In the genomic region with DNA sequence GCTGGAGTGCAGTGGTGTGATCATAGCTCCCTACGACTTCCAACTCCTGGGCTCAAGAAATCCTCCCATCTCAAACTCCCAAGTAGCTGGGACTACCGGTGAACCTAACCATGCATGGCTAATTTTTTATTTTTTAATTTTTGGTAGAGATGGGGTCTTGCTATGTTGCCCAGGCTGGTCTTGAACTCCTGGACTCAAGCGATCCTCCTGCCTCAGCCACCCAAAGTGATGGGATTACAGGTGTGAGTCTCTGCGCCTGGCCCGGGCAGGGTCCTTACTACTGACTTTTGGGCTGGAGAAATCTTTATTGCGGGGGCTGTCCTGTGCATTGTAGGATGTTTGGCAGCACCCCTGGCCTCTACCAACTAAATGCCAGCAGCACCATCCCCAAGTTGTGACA, we compare ENCODE assay signal across 28 cellular contexts.
"Had no signal": no experiment of that assay in that cellular context is flagged by ENCODE, and none has a peak within 500 bp of the region (broad histone marks: within the 10 kb centered on the region; RNA-seq: fewer than 3 reads in every experiment).

No MANE protein-coding gene starts in this region.

- H3K9me3 Mint-ChIP-seq: natural killer cell; nephron; neural progenitor cell; stimulated activated naive B cell treated with anti-CD40 and anti-IgM and Interleukin-4, amounts not matched to agents 10 μg/mL and 1 μg/mL and 100 μg/mL, for 72 hours; stimulated activated naive CD8-positive, alpha-beta T cell treated with anti-CD3 and anti-CD28 coated beads, Interleukin-15, Interleukin-2, amounts not matched to agents 100 ng/mL and 50 ng/mL, for 24 hours had no signal

- H3K4me3 ChIP-seq: neural progenitor cell, ovary, psoas muscle, right lobe of liver, sigmoid colon, stomach, thoracic aorta, thyroid gland, tibial nerve, upper lobe of left lung, vagina had no signal

- H3K36me3 ChIP-seq: neural progenitor cell, ovary, right lobe of liver, sigmoid colon, stomach, thoracic aorta, thyroid gland, tibial nerve, upper lobe of left lung, vagina had no signal

- H2AFZ ChIP-seq: neural progenitor cell, parathyroid adenoma had no signal

- FAIRE-seq: small intestine, urothelium cell line had no signal

- DNase-seq: naive thymus-derived CD4-positive, alpha-beta T cell; natural killer cell; occipital lobe; ovary; psoas muscle; right cardiac atrium; right lobe of liver; sigmoid colon; small intestine; stimulated activated CD4-positive, alpha-beta T cell treated with anti-CD3 and anti-CD28 coated beads, Interleukin-15, amount 100 ng/mL, for 24 hours; stimulated activated CD4-positive, alpha-beta T cell treated with anti-CD3 and anti-CD28 coated beads, Interleukin-4, amount 100 ng/mL, for 1 hour; stimulated activated CD4-positive, alpha-beta T cell treated with anti-CD3 and anti-CD28 coated beads, Interleukin-4, amount 100 ng/mL, for 4 hours; stimulated activated CD8-positive, alpha-beta memory T cell treated with anti-CD3 and anti-CD28 coated beads, Interleukin-4, amount 100 ng/mL, for 48 hours; stimulated activated naive B cell treated with anti-CD40 and anti-IgM and Interleukin-4, amounts not matched to agents 10 μg/mL and 1 μg/mL and 100 μg/mL, for 72 hours; stimulated activated naive CD4-positive, alpha-beta T cell treated with Interleukin-2 at 50 U/mL for 16 hours; stomach; thyroid gland; trophoblast cell; upper lobe of left lung had no signal

- H3K4me3 Mint-ChIP-seq: natural killer cell; nephron; neural progenitor cell; stimulated activated naive B cell treated with anti-CD40 and anti-IgM and Interleukin-4, amounts not matched to agents 10 μg/mL and 1 μg/mL and 100 μg/mL, for 72 hours; stimulated activated naive CD8-positive, alpha-beta T cell treated with anti-CD3 and anti-CD28 coated beads, Interleukin-15, Interleukin-2, amounts not matched to agents 100 ng/mL and 50 ng/mL, for 24 hours had no signal

- H3K36me3 Mint-ChIP-seq: natural killer cell; neural progenitor cell; stimulated activated naive B cell treated with anti-CD40 and anti-IgM and Interleukin-4, amounts not matched to agents 10 μg/mL and 1 μg/mL and 100 μg/mL, for 72 hours had no signal

- H3K27me3 Mint-ChIP-seq: naive thymus-derived CD4-positive, alpha-beta T cell; stimulated activated naive B cell treated with anti-CD40 and anti-IgM and Interleukin-4, amounts not matched to agents 10 μg/mL and 1 μg/mL and 100 μg/mL, for 72 hours; stimulated activated naive CD8-positive, alpha-beta T cell treated with anti-CD3 and anti-CD28 coated beads, Interleukin-15, Interleukin-2, amounts not matched to agents 100 ng/mL and 50 ng/mL, for 24 hours had no signal

- H3K4me2 ChIP-seq: neural progenitor cell had no signal

- H3K27ac ChIP-seq: neural progenitor cell, ovary, parathyroid adenoma, psoas muscle, right lobe of liver, thyroid gland, tibial nerve, upper lobe of left lung had no signal

- H3K4me1 ChIP-seq: parathyroid adenoma, right lobe of liver had no signal

- ATAC-seq: naive thymus-derived CD4-positive, alpha-beta T cell; natural killer cell; psoas muscle; right cardiac atrium; right lobe of liver; stimulated activated naive B cell treated with anti-CD40 and anti-IgM and Interleukin-4, amounts not matched to agents 10 μg/mL and 1 μg/mL and 100 μg/mL, for 72 hours had no signal

- H3K27me3 ChIP-seq: neural progenitor cell, ovary, right lobe of liver, sigmoid colon, stomach, thyroid gland, tibial nerve, upper lobe of left lung, vagina had no signal

- H3K9me3 ChIP-seq: ovary, psoas muscle, right lobe of liver, sigmoid colon, stomach, thoracic aorta, thyroid gland, tibial nerve, upper lobe of left lung, vagina had no signal

- H3K9ac ChIP-seq: neural progenitor cell, parathyroid adenoma had no signal

- H3K27ac Mint-ChIP-seq: natural killer cell; neural progenitor cell; progenitor cell of endocrine pancreas; stimulated activated naive B cell treated with anti-CD40 and anti-IgM and Interleukin-4, amounts not matched to agents 10 μg/mL and 1 μg/mL and 100 μg/mL, for 72 hours; stimulated activated naive CD8-positive, alpha-beta T cell treated with anti-CD3 and anti-CD28 coated beads, Interleukin-15, Interleukin-2, amounts not matched to agents 100 ng/mL and 50 ng/mL, for 24 hours had no signal
